In the genomic region with DNA sequence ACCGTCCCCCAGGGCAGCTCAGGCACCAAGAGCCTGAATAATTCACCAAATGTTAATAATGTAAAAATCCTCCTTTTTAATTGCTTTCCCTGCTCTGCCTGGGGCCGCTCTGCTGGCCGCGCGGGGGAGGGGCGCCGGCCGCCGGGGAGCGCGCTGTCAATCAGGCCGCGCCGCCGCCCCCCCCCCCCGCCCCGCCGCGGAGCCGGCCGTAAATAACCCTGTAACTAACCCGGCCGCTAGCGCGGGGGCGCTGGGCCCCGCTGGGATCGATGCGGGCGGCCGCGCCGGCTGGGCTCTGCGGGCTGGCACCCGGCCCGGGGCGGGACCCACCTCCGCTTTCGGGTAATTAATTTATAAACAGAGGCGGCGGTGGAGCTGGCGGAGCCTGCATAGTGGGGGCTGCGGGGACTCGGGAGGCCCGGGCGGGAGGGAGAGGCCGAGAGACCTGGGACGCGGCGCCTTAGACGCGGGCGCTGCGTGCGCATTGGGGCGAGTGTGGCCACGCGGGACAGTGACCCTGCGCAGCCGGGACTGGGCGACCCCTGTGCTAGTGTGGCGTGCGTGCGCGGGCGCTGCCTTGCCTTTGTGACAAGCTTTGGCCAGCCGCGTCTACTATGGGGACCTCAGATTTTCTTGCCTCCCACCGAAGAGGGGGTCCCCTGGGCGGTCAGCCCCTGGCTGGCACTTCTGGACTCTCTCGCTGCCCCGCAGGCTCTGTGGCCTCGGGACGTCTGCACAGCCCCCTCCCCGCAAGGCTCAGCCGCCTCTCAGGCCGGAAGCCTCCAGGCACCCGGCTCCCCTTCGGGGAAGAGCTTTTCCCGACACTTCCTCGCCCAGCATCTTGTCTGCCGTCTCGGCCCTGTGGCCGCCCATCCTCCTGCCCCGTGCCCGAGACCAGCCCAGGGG, we compare ENCODE assay signal across 8 cellular contexts. TPM values are rescaled to one million over a fixed set of nuclear protein-coding genes. Genes with fewer than 3 reads are reported as not detected.
DNase-seq lines count a peak whose midpoint lies in the region; ATAC-seq and TF ChIP-seq lines count a peak whose summit lies in the region.

No MANE protein-coding gene starts in this region.

- H3K36me3 ChIP-seq in right atrium auricular region (peaks cover 5% of the 10 kb centered on the region), rectal smooth muscle tissue (ENCODE audit: control insufficient read depth, insufficient read depth, low read length) (no peaks in the 10 kb centered on the region)

- H3K27me3 ChIP-seq in right atrium auricular region: peaks cover 0 to 17% of the 10 kb centered on the region in 2 donors
- H3K27me3 ChIP-seq in rectal smooth muscle tissue (ENCODE audit: control insufficient read depth, insufficient read depth, low read length): peaks cover 35% of the 10 kb centered on the region

- no peak for ATAC-seq in activated naive CD8-positive, alpha-beta T cell treated with anti-CD3 and anti-CD28 coated beads, Interleukin-2, amount 10 ng/mL, durations not matched to agents 7 days and 5 days (ENCODE audit: low read depth)

- no peaks in the 10 kb centered on the region for H3K9me3 Mint-ChIP-seq in activated naive CD8-positive, alpha-beta T cell treated with anti-CD3 and anti-CD28 coated beads, Interleukin-2, amount 10 ng/mL, durations not matched to agents 7 days and 5 days

- DNase-seq in DMS53 (lab: John Stamatoyannopoulos, UW) (peak; percentile 71), DMS53 treated with DMSO at 0.1 percent for 48 hours (lab: John Stamatoyannopoulos, UW; ENCODE audit: unreplicated experiment) (no peak), NCI-H1105 treated with DMSO at 0.1 percent for 48 hours (lab: John Stamatoyannopoulos, UW) (peak; percentile 60), right atrium auricular region (ENCODE audit: low spot score) (peak; percentile 68), KG1 (lab: John Stamatoyannopoulos, UW) (no peak)
- DNase-seq in activated naive CD8-positive, alpha-beta T cell treated with anti-CD3 and anti-CD28 coated beads, Interleukin-2, amount 10 ng/mL, durations not matched to agents 7 days and 5 days: peak; percentile 53
- DNase-seq in activated CD4-positive, alpha-beta T cell treated with anti-CD3 and anti-CD28 coated beads for 4 hours: no peak

- POLR2A ChIA-PET in activated naive CD8-positive, alpha-beta T cell treated with anti-CD3 and anti-CD28 coated beads, Interleukin-2, amount 10 ng/mL, durations not matched to agents 7 days and 5 days (lab: Charles Lee): interaction anchor here (0.6 to 2.4 kb wide), 7 partner anchors 8 to 162 kb away, joined by 3 to 11 read pairs (median 3); a partner anchor contains a TSS

- H3K27ac Mint-ChIP-seq in activated naive CD8-positive, alpha-beta T cell treated with anti-CD3 and anti-CD28 coated beads, Interleukin-2, amount 10 ng/mL, durations not matched to agents 7 days and 5 days: no peak overlapping the region

- H3K4me3 ChIP-seq in right atrium auricular region (peak overlapping the region; percentile 37 to 49), rectal smooth muscle tissue (ENCODE audit: low read length) (peak overlapping the region; percentile 43)

- peaks cover 3% of the 10 kb centered on the region for H3K36me3 Mint-ChIP-seq in activated naive CD8-positive, alpha-beta T cell treated with anti-CD3 and anti-CD28 coated beads, Interleukin-2, amount 10 ng/mL, durations not matched to agents 7 days and 5 days

- H3K4me1 Mint-ChIP-seq in activated naive CD8-positive, alpha-beta T cell treated with anti-CD3 and anti-CD28 coated beads, Interleukin-2, amount 10 ng/mL, durations not matched to agents 7 days and 5 days: peaks cover 4% of the 10 kb centered on the region

- peaks cover 30% of the 10 kb centered on the region for H3K27me3 Mint-ChIP-seq in activated naive CD8-positive, alpha-beta T cell treated with anti-CD3 and anti-CD28 coated beads, Interleukin-2, amount 10 ng/mL, durations not matched to agents 7 days and 5 days

- peak overlapping the region; percentile 56 for H3K4me3 Mint-ChIP-seq in activated naive CD8-positive, alpha-beta T cell treated with anti-CD3 and anti-CD28 coated beads, Interleukin-2, amount 10 ng/mL, durations not matched to agents 7 days and 5 days

- peak in 1 of 2 donors; percentile 35 for TF ChIP-seq CTCF in right atrium auricular region (IDR thresholded peaks at IDR 0.05)

- H3K9me3 ChIP-seq in right atrium auricular region: no peaks in the 10 kb centered on the region

- peak overlapping the region; percentile 59 to 65 for H3K27ac ChIP-seq in right atrium auricular region
- peak overlapping the region; percentile 48 for H3K27ac ChIP-seq in rectal smooth muscle tissue (ENCODE audit: low read depth, low read length)

- no peak overlapping the region for H3K9ac ChIP-seq in rectal smooth muscle tissue (ENCODE audit: low read length)

- peaks cover 0 to 59% of the 10 kb centered on the region in 2 donors for H3K4me1 ChIP-seq in right atrium auricular region
- peaks cover 7% of the 10 kb centered on the region for H3K4me1 ChIP-seq in rectal smooth muscle tissue (ENCODE audit: control insufficient read depth, insufficient read depth, low read length)

RNA-seq across cellular contexts. Expression of a gene that starts 16.7 kb away (rescaled TPM):
- under 1 TPM in 1 of 2 experiments, not detected in 1; 0.22 TPM for total RNA-seq in activated naive CD8-positive, alpha-beta T cell treated with anti-CD3 and anti-CD28 coated beads, Interleukin-2, amount 10 ng/mL, durations not matched to agents 7 days and 5 days
- 1 to 10 TPM; 2.7 to 6.4 TPM for total RNA-seq in right atrium auricular region

RNA-seq across cellular contexts. Expression of a gene that starts 18.7 kb away (rescaled TPM):
- total RNA-seq in activated naive CD8-positive, alpha-beta T cell treated with anti-CD3 and anti-CD28 coated beads, Interleukin-2, amount 10 ng/mL, durations not matched to agents 7 days and 5 days: 10 to 100 TPM; 63.0 to 63.4 TPM
- 10 to 100 TPM; 29.5 to 38.8 TPM for total RNA-seq in right atrium auricular region

RNA-seq across cellular contexts. Expression of a gene that starts 20.0 kb away (rescaled TPM):
- 10 to 100 TPM; 35.3 to 35.4 TPM for total RNA-seq in activated naive CD8-positive, alpha-beta T cell treated with anti-CD3 and anti-CD28 coated beads, Interleukin-2, amount 10 ng/mL, durations not matched to agents 7 days and 5 days
- total RNA-seq in right atrium auricular region: 1 to 10 TPM; 2.4 to 2.9 TPM

RNA-seq across cellular contexts. Expression of a gene that starts 25.9 kb away (rescaled TPM):
- total RNA-seq in activated naive CD8-positive, alpha-beta T cell treated with anti-CD3 and anti-CD28 coated beads, Interleukin-2, amount 10 ng/mL, durations not matched to agents 7 days and 5 days: 1 to 10 TPM; 3.0 to 4.8 TPM
- total RNA-seq in right atrium auricular region: under 1 TPM in 1 of 2 donors, not detected in 1; 0.59 TPM

RNA-seq across cellular contexts. Expression of a gene that starts 41.5 kb away (rescaled TPM):
- total RNA-seq in activated naive CD8-positive, alpha-beta T cell treated with anti-CD3 and anti-CD28 coated beads, Interleukin-2, amount 10 ng/mL, durations not matched to agents 7 days and 5 days: not detected
- total RNA-seq in right atrium auricular region: 10 to 100 TPM; 22.0 to 61.8 TPM

Comparison
In these comparisons a context has a peak if more than half of its experiments do, and no peak if none do; other contexts are left out.
1. DNase-seq: peak in DMS53 (single experiment), NCI-H1105 treated with DMSO at 0.1 percent for 48 hours (single experiment), activated naive CD8-positive, alpha-beta T cell treated with anti-CD3 and anti-CD28 coated beads, Interleukin-2, amount 10 ng/mL, durations not matched to agents 7 days and 5 days (single experiment) and right atrium auricular region (single experiment); none in DMS53 treated with DMSO at 0.1 percent for 48 hours (single experiment), KG1 (single experiment) and activated CD4-positive, alpha-beta T cell treated with anti-CD3 and anti-CD28 coated beads for 4 hours (0 of 2).
2. RNA of a gene that starts 20.0 kb away (total RNA-seq): 35.3 to 35.4 TPM in activated naive CD8-positive, alpha-beta T cell treated with anti-CD3 and anti-CD28 coated beads, Interleukin-2, amount 10 ng/mL, durations not matched to agents 7 days and 5 days; 2.4 to 2.9 TPM in right atrium auricular region; every median in the first group is over 4 times any median in the second.